ENCODE assay signal across 32 cellular contexts in genomic region chr3:66989241-66989640, GRCh38. TPM values are rescaled to one million over a fixed set of nuclear protein-coding genes. Genes with fewer than 3 reads are reported as not detected.
DNase-seq lines count a peak whose midpoint lies in the region; ATAC-seq and TF ChIP-seq lines count a peak whose summit lies in the region.
"Had no signal": no experiment of that assay in that cellular context is flagged by ENCODE, and none has a peak within 500 bp of the region (broad histone marks: within the 10 kb centered on the region; RNA-seq: fewer than 3 reads in every experiment).

No MANE protein-coding gene starts in this region.

- H3K9me3 ChIP-seq in NT2/D1 (ENCODE audit: insufficient read depth, low read length) (peaks cover 19% of the 10 kb centered on the region), endodermal cell (ENCODE audit: control insufficient read depth, low read length) (no peaks in the 10 kb centered on the region), neural progenitor cell (ENCODE audit: low read depth) (no peaks in the 10 kb centered on the region)
- H3K9me3 ChIP-seq: BE2C, esophagus muscularis mucosa, ovary, transverse colon had no signal

- ATAC-seq in GM23338, result peak; percentile 73
- ATAC-seq in GM18907 (IDR thresholded peaks at IDR 0.05; ENCODE audit: unreplicated experiment), result no peak
- ATAC-seq in HG03039 (IDR thresholded peaks at IDR 0.05; ENCODE audit: unreplicated experiment), result no peak
- no peak for ATAC-seq in HG03280 (IDR thresholded peaks at IDR 0.05; ENCODE audit: unreplicated experiment)
- ATAC-seq: CD8-positive, alpha-beta T cell; left colon; stimulated activated effector memory CD8-positive, alpha-beta T cell treated with anti-CD3 and anti-CD28 coated beads, Interleukin-12 subunit alpha, Interleukin-12 subunit beta, amount 100 ng/mL, for 72 hours had no signal

- H4K20me1 ChIP-seq in GM23338 (replicated peaks; ENCODE audit: insufficient read depth) (no peaks in the 10 kb centered on the region), neural progenitor cell (ENCODE audit: low read depth) (no peaks in the 10 kb centered on the region)

- H3K79me2 ChIP-seq in GM23338 (replicated peaks; ENCODE audit: insufficient read depth) (no peaks in the 10 kb centered on the region), neural progenitor cell (ENCODE audit: low read depth) (no peaks in the 10 kb centered on the region)

- H2AFZ ChIP-seq in GM23338, result no peak overlapping the region
- H2AFZ ChIP-seq in neural progenitor cell (replicated peaks), result peak overlapping the region; percentile 14

- H3K27ac ChIP-seq in GM23338 (ENCODE audit: low read depth), result peak overlapping the region; percentile 97
- peak overlapping the region; percentile 64 for H3K27ac ChIP-seq in endodermal cell (ENCODE audit: low read depth, low read length)
- peak overlapping the region; percentile 97 for H3K27ac ChIP-seq in neural progenitor cell
- H3K27ac ChIP-seq: esophagus muscularis mucosa, ovary, SK-N-MC, transverse colon had no signal

- peaks cover 19% of the 10 kb centered on the region for H3K4me1 Mint-ChIP-seq in GM23338
- H3K4me1 Mint-ChIP-seq in endodermal cell, result peaks cover 16% of the 10 kb centered on the region
- H3K4me1 Mint-ChIP-seq in neural progenitor cell, result peaks cover 19% of the 10 kb centered on the region
- H3K4me1 Mint-ChIP-seq: activated CD4-positive, alpha-beta T cell treated with anti-CD3 and anti-CD28 coated beads, Interleukin-2, amount 10 ng/mL, durations not matched to agents 7 days and 5 days; activated naive CD8-positive, alpha-beta T cell treated with anti-CD3 and anti-CD28 coated beads, Interleukin-2, amount 10 ng/mL, durations not matched to agents 7 days and 5 days; nephron; stimulated activated effector memory CD8-positive, alpha-beta T cell treated with anti-CD3 and anti-CD28 coated beads, Interleukin-12 subunit alpha, Interleukin-12 subunit beta, amount 100 ng/mL, for 72 hours had no signal

- H3K9me3 Mint-ChIP-seq in GM23338 (no peaks in the 10 kb centered on the region; the same call in 1 of the 3 replicates), endodermal cell (no peaks in the 10 kb centered on the region), neural progenitor cell (peaks cover 3% of the 10 kb centered on the region)
- H3K9me3 Mint-ChIP-seq: activated B cell treated with CpG ODN at 0.5 μM for 24 hours; activated CD4-positive, alpha-beta T cell treated with anti-CD3 and anti-CD28 coated beads, Interleukin-2, amount 10 ng/mL, durations not matched to agents 7 days and 5 days; activated T-cell treated with anti-CD3 and anti-CD28 coated beads, Interleukin-2, amount 50 U/mL, for 24 hours; CD8-positive, alpha-beta T cell; nephron; stimulated activated effector memory CD8-positive, alpha-beta T cell treated with anti-CD3 and anti-CD28 coated beads, Interleukin-12 subunit alpha, Interleukin-12 subunit beta, amount 100 ng/mL, for 72 hours had no signal

- H3K27me3 Mint-ChIP-seq in GM23338 (ENCODE audit: insufficient read depth, low read depth, poor library complexity), result peaks cover 6% of the 10 kb centered on the region
- no peaks in the 10 kb centered on the region for H3K27me3 Mint-ChIP-seq in endodermal cell (ENCODE audit: insufficient read depth)
- H3K27me3 Mint-ChIP-seq in neural progenitor cell (ENCODE audit: insufficient read depth, low read depth), result peaks cover 3% of the 10 kb centered on the region

- DNase-seq in GM23338 (ENCODE audit: low spot score), result peak; percentile 78
- peak; percentile 47 for DNase-seq in NT2/D1 (ENCODE audit: low read depth, low spot score)
- no peak for DNase-seq in endodermal cell
- DNase-seq in neural progenitor cell (ENCODE audit: low spot score), result peak; percentile 70
- no peak for DNase-seq in SHP77 treated with DMSO at 0.1 percent for 48 hours (lab: John Stamatoyannopoulos, UW)
- DNase-seq: ACHN; activated B cell treated with CpG ODN at 0.5 μM for 24 hours; activated CD4-positive, alpha-beta T cell treated with anti-CD3 and anti-CD28 coated beads, Interleukin-2, amount 10 ng/mL, durations not matched to agents 7 days and 5 days; activated gamma-delta T cell; activated naive CD8-positive, alpha-beta T cell treated with anti-CD3 and anti-CD28 coated beads, Interleukin-2, amount 10 ng/mL, durations not matched to agents 7 days and 5 days; activated T-cell treated with anti-CD3 and anti-CD28 coated beads, Interleukin-2, amount 50 U/mL, for 24 hours; BE2C; caudate nucleus; CD8-positive, alpha-beta T cell; DMS 273 treated with DMSO at 0.1 percent for 48 hours; EL; foreskin fibroblast; head of caudate nucleus; left colon; mammary epithelial cell; NCI-H146; NCI-H2107; NCI-H748 treated with DMSO at 0.1 percent for 48 hours; ovary; transverse colon had no signal

- peaks cover 3% of the 10 kb centered on the region; the same call in 1 of the 3 replicates for H3K36me3 Mint-ChIP-seq in GM23338 (ENCODE audit: low read depth)
- no peaks in the 10 kb centered on the region for H3K36me3 Mint-ChIP-seq in endodermal cell (ENCODE audit: low read depth)
- H3K36me3 Mint-ChIP-seq in neural progenitor cell, result no peaks in the 10 kb centered on the region
- H3K36me3 Mint-ChIP-seq: activated naive CD8-positive, alpha-beta T cell treated with anti-CD3 and anti-CD28 coated beads, Interleukin-2, amount 10 ng/mL, durations not matched to agents 7 days and 5 days; CD8-positive, alpha-beta T cell; stimulated activated effector memory CD8-positive, alpha-beta T cell treated with anti-CD3 and anti-CD28 coated beads, Interleukin-12 subunit alpha, Interleukin-12 subunit beta, amount 100 ng/mL, for 72 hours had no signal

- no peak overlapping the region for H3K9ac ChIP-seq in NT2/D1 (ENCODE audit: insufficient read length, low read depth)
- H3K9ac ChIP-seq in endodermal cell (ENCODE audit: extremely low read depth, low read length, poor library complexity, severe bottlenecking), result no peak overlapping the region
- no peak overlapping the region for H3K9ac ChIP-seq in neural progenitor cell

- H3K27ac Mint-ChIP-seq in GM23338 (peak overlapping the region; percentile 95), endodermal cell (peak overlapping the region; percentile 83), neural progenitor cell (peak overlapping the region; percentile 92)
- H3K27ac Mint-ChIP-seq: activated CD4-positive, alpha-beta T cell treated with anti-CD3 and anti-CD28 coated beads, Interleukin-2, amount 10 ng/mL, durations not matched to agents 7 days and 5 days; activated naive CD8-positive, alpha-beta T cell treated with anti-CD3 and anti-CD28 coated beads, Interleukin-2, amount 10 ng/mL, durations not matched to agents 7 days and 5 days; activated T-cell treated with anti-CD3 and anti-CD28 coated beads, Interleukin-2, amount 50 U/mL, for 24 hours; CD8-positive, alpha-beta T cell; nephron; stimulated activated effector memory CD8-positive, alpha-beta T cell treated with anti-CD3 and anti-CD28 coated beads, Interleukin-12 subunit alpha, Interleukin-12 subunit beta, amount 100 ng/mL, for 72 hours had no signal

- H3K27me3 ChIP-seq in GM23338 (ENCODE audit: insufficient read depth), result no peaks in the 10 kb centered on the region
- no peaks in the 10 kb centered on the region for H3K27me3 ChIP-seq in NT2/D1 (ENCODE audit: insufficient read depth, insufficient read length)
- no peaks in the 10 kb centered on the region for H3K27me3 ChIP-seq in endodermal cell (ENCODE audit: control insufficient read depth, insufficient read depth, low read length, poor library complexity, severe bottlenecking)
- no peaks in the 10 kb centered on the region for H3K27me3 ChIP-seq in neural progenitor cell
- H3K27me3 ChIP-seq: BE2C, ovary had no signal

- H3K4me3 ChIP-seq in GM23338 (peak overlapping the region; percentile 28), NT2/D1 (ENCODE audit: insufficient read length, low read depth) (no peak overlapping the region), endodermal cell (ENCODE audit: low read length) (peak overlapping the region; percentile 4), neural progenitor cell (no peak overlapping the region)
- H3K4me3 ChIP-seq: esophagus muscularis mucosa, ovary, SK-N-MC, transverse colon had no signal

- peak overlapping the region; percentile 61 for H3K4me2 ChIP-seq in GM23338
- H3K4me2 ChIP-seq in neural progenitor cell, result peak overlapping the region; percentile 49

- 11 to 38% methylated on average over 2 to 6 of the region's 6 CpGs for WGBS in endodermal cell (ENCODE audit: insufficient coverage in 1 of 2, insufficient read length in 1 of 2), 2 experiments

- no peaks in the 10 kb centered on the region; the same call in 1 of the 2 replicates for H3F3A ChIP-seq in GM23338 (replicated peaks; ENCODE audit: low read depth)
- peaks cover 29% of the 10 kb centered on the region for H3F3A ChIP-seq in neural progenitor cell (ENCODE audit: low read depth)

- H3K36me3 ChIP-seq in GM23338 (ENCODE audit: insufficient read depth) (no peaks in the 10 kb centered on the region), NT2/D1 (ENCODE audit: insufficient read depth, insufficient read length, low read length) (no peaks in the 10 kb centered on the region), endodermal cell (ENCODE audit: control insufficient read depth, insufficient read depth, low read length) (no peaks in the 10 kb centered on the region), neural progenitor cell (no peaks in the 10 kb centered on the region)
- H3K36me3 ChIP-seq: BE2C, esophagus muscularis mucosa, ovary, transverse colon had no signal

- H3K4me3 Mint-ChIP-seq in GM23338 (peak overlapping the region; percentile 48), endodermal cell (no peak overlapping the region), neural progenitor cell (peak overlapping the region; percentile 13)
- H3K4me3 Mint-ChIP-seq: activated CD4-positive, alpha-beta T cell treated with anti-CD3 and anti-CD28 coated beads, Interleukin-2, amount 10 ng/mL, durations not matched to agents 7 days and 5 days; activated naive CD8-positive, alpha-beta T cell treated with anti-CD3 and anti-CD28 coated beads, Interleukin-2, amount 10 ng/mL, durations not matched to agents 7 days and 5 days; activated T-cell treated with anti-CD3 and anti-CD28 coated beads, Interleukin-2, amount 50 U/mL, for 24 hours; CD8-positive, alpha-beta T cell; nephron; stimulated activated effector memory CD8-positive, alpha-beta T cell treated with anti-CD3 and anti-CD28 coated beads, Interleukin-12 subunit alpha, Interleukin-12 subunit beta, amount 100 ng/mL, for 72 hours had no signal

- TF ChIP-seq CTCF in GM23338 (conservative IDR thresholded peaks at IDR 0.05; ENCODE audit: low read depth in 2 of 2) (no peak), endodermal cell (conservative IDR thresholded peaks at IDR 0.05) (no peak), neural progenitor cell (IDR thresholded peaks at IDR 0.05) (no peak)

- H3K4me1 ChIP-seq in GM23338 (ENCODE audit: insufficient read depth) (peaks cover 14% of the 10 kb centered on the region), NT2/D1 (ENCODE audit: insufficient read depth, insufficient read length) (peaks cover 2% of the 10 kb centered on the region), endodermal cell (ENCODE audit: control insufficient read depth, insufficient read depth, low read length) (peaks cover 11% of the 10 kb centered on the region), neural progenitor cell (peaks cover 16% of the 10 kb centered on the region)
- H3K4me1 ChIP-seq: esophagus muscularis mucosa, transverse colon had no signal

- peaks cover 4% of the 10 kb centered on the region; the same call in 1 of the 2 replicates for H3K9me2 ChIP-seq in GM23338 (ENCODE audit: insufficient read depth)

RNA-seq across cellular contexts. Expression of gene KBTBD8, which starts 8.9 kb away (rescaled TPM):
- total RNA-seq in GM23338 (2014; rRNA removed; shearing (Covaris generic)), result 19.9 and 20.2 TPM in 2 replicates
- 3.0 and 3.5 TPM in 2 replicates for polyA plus RNA-seq in GM23338 (2016; fragmentation: Nextera tagmentation; extraction: Ambion mirVana)
- total RNA-seq in endodermal cell (1 to 10 TPM; 3.5 to 6.2 TPM), neural progenitor cell (ENCODE audit: low replicate concordance) (5.6 and 8.3 TPM in 2 replicates)
- polyA plus RNA-seq in endodermal cell (2013, experiment 1 of 2), result 3.2 TPM
- 5.6 TPM for polyA plus RNA-seq in endodermal cell (2013, experiment 2 of 2)

Comparison
In these comparisons a context has a peak if more than half of its experiments do, and no peak if none do; other contexts are left out.
1. DNase-seq: peak in GM23338 (single experiment), NT2/D1 (single experiment) and neural progenitor cell (single experiment); none in endodermal cell (single experiment) and SHP77 treated with DMSO at 0.1 percent for 48 hours (single experiment).
2. H3K4me3 ChIP-seq: peak in GM23338 (single experiment) and endodermal cell (single experiment); none in NT2/D1 (single experiment) and neural progenitor cell (single experiment).
3. Peak in every context shown above with its lines, with median percentiles within 50 percentile points of each other: H3K27ac ChIP-seq and H3K27ac Mint-ChIP-seq.